Comparison of ENCODE assay signal across 15 cellular contexts in the genomic region with DNA sequence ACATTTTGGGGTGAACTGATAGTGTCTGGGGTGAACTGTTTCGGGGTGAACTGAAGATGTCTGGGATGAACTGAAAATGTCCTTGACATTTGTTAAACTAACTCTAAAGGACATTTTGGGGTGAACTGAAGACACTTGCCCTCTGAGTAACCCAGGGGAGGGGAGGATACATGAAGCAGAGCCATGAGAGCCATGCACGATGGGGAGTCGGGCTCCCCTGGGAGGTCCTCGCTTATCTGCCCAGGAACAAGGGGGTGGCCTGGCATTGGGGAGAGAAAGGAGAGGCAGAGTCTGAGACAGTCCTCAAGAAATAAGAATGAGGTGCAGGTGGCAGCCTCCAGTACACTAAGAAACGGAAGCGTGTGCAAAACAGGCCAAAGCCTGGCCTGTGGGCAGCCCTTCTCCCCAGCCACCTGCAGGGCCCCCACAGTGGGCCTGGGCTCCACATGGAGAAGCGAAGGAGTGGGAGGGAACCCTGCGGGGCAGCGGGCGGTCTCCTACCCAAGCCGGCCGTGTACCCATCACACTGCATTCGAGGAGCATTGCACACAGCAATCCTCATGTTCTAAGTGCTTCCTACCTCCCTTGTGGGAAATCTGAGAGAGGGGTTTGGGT. TPM values are rescaled to one million over a fixed set of nuclear protein-coding genes. Genes with fewer than 3 reads are reported as not detected.
"Had no signal": no experiment of that assay in that cellular context is flagged by ENCODE, and none has a peak within 500 bp of the region (broad histone marks: within the 10 kb centered on the region; RNA-seq: fewer than 3 reads in every experiment).

No MANE protein-coding gene starts in this region.

- H3K4me3 ChIP-seq: esophagus muscularis mucosa, ovary, sigmoid colon had no signal

- H3K27ac Mint-ChIP-seq: activated CD4-positive, alpha-beta T cell treated with anti-CD3 and anti-CD28 coated beads, Interleukin-2, amount 10 ng/mL, durations not matched to agents 7 days and 5 days; activated naive CD8-positive, alpha-beta T cell; WTC11 had no signal

- DNase-seq: activated CD4-positive, alpha-beta T cell treated with anti-CD3 and anti-CD28 coated beads, Interleukin-2, amount 10 ng/mL, durations not matched to agents 7 days and 5 days; activated gamma-delta T cell; activated T-cell treated with anti-CD3 and anti-CD28 coated beads, Interleukin-2, amount 50 U/mL, for 1 hour; amniotic stem cell; caudate nucleus; hypothalamus; mesendoderm; ovary; sigmoid colon; stimulated activated CD4-positive, alpha-beta T cell treated with anti-CD3 and anti-CD28 coated beads, Interleukin-2, amount 100 ng/mL, for 24 hours had no signal

- H3K27me3 Mint-ChIP-seq: activated naive CD8-positive, alpha-beta T cell had no signal

- H3K36me3 Mint-ChIP-seq: activated naive CD8-positive, alpha-beta T cell; WTC11 had no signal

- H3K36me3 ChIP-seq: esophagus muscularis mucosa, ovary, sigmoid colon had no signal

- H3K9me3 ChIP-seq: esophagus muscularis mucosa, ovary, sigmoid colon had no signal

- H3K4me3 Mint-ChIP-seq: activated CD4-positive, alpha-beta T cell treated with anti-CD3 and anti-CD28 coated beads, Interleukin-2, amount 10 ng/mL, durations not matched to agents 7 days and 5 days; activated naive CD8-positive, alpha-beta T cell; WTC11 had no signal

- H3K27ac ChIP-seq: esophagus muscularis mucosa, ovary, sigmoid colon had no signal

- H3K27me3 ChIP-seq: ovary had no signal

- H3K9me3 Mint-ChIP-seq: activated CD4-positive, alpha-beta T cell treated with anti-CD3 and anti-CD28 coated beads, Interleukin-2, amount 10 ng/mL, durations not matched to agents 7 days and 5 days; WTC11 had no signal

RNA-seq across cellular contexts. Expression of a gene that starts 24.2 kb away (rescaled TPM):
- total RNA-seq: activated CD4-positive, alpha-beta T cell treated with anti-CD3 and anti-CD28 coated beads, Interleukin-2, amount 10 ng/mL, durations not matched to agents 7 days and 5 days; activated CD8-positive, alpha-beta memory T cell treated with anti-CD3 and anti-CD28 coated beads for 36 hours; T-helper 2 cell treated with Interferon-gamma antibody and Interleukin-4, amounts not matched to agents 100 ng/mL and 5 ng/mL, for 36 hours had no signal
